13 cellular contexts compared by ENCODE assay signal in genomic region chr6:75579951-75580350, GRCh38. TPM values are rescaled to one million over a fixed set of nuclear protein-coding genes. Genes with fewer than 3 reads are reported as not detected.
A peak's percentile ranks its signal among the peaks of the same experiment; 100 is the strongest.
DNase-seq lines count a peak whose midpoint lies in the region; ATAC-seq lines count a peak whose summit lies in the region.
"Had no signal": no experiment of that assay in that cellular context is flagged by ENCODE, and none has a peak within 500 bp of the region (broad histone marks: within the 10 kb centered on the region; RNA-seq: fewer than 3 reads in every experiment).

No MANE protein-coding gene starts in this region.

- no peak overlapping the region for H2BK5ac ChIP-seq in mesendoderm (ENCODE audit: low read length)

- no peak overlapping the region for H3K4me2 ChIP-seq in mesendoderm (ENCODE audit: low read length)

- no peak overlapping the region for H4K5ac ChIP-seq in mesendoderm (ENCODE audit: low read length)

- H3K36me3 Mint-ChIP-seq in activated T-cell treated with anti-CD3 and anti-CD28 coated beads, Interleukin-2, amount 50 U/mL, for 24 hours (ENCODE audit: low read depth), result no peaks in the 10 kb centered on the region
- peaks cover 2 to 4% of the 10 kb centered on the region in 2 donors for H3K36me3 Mint-ChIP-seq in stimulated activated naive B cell treated with anti-CD40 and anti-IgM and Interleukin-4, amounts not matched to agents 10 μg/mL and 1 μg/mL and 100 μg/mL, for 72 hours

- peaks cover 12% of the 10 kb centered on the region for H3K27me3 Mint-ChIP-seq in activated T-cell treated with anti-CD3 and anti-CD28 coated beads, Interleukin-2, amount 50 U/mL, for 24 hours
- H3K27me3 Mint-ChIP-seq in stimulated activated naive B cell treated with anti-CD40 and anti-IgM and Interleukin-4, amounts not matched to agents 10 μg/mL and 1 μg/mL and 100 μg/mL, for 72 hours, result peaks cover 17 to 18% of the 10 kb centered on the region in 2 donors

- no peak overlapping the region for H4K8ac ChIP-seq in mesendoderm (ENCODE audit: low read depth, low read length)

- no peak overlapping the region for H3K23ac ChIP-seq in mesendoderm (ENCODE audit: low read length)

- H3K4me1 Mint-ChIP-seq in activated T-cell treated with anti-CD3 and anti-CD28 coated beads, Interleukin-2, amount 50 U/mL, for 24 hours (ENCODE audit: low read depth), result peaks cover 14% of the 10 kb centered on the region
- peaks cover 5 to 8% of the 10 kb centered on the region in 2 donors for H3K4me1 Mint-ChIP-seq in stimulated activated naive B cell treated with anti-CD40 and anti-IgM and Interleukin-4, amounts not matched to agents 10 μg/mL and 1 μg/mL and 100 μg/mL, for 72 hours

- H3K27ac Mint-ChIP-seq in activated T-cell treated with anti-CD3 and anti-CD28 coated beads, Interleukin-2, amount 50 U/mL, for 24 hours, result peak overlapping the region; percentile 50
- H3K27ac Mint-ChIP-seq in stimulated activated naive B cell treated with anti-CD40 and anti-IgM and Interleukin-4, amounts not matched to agents 10 μg/mL and 1 μg/mL and 100 μg/mL, for 72 hours, result no peak overlapping the region
- H3K27ac Mint-ChIP-seq: HFFc6 had no signal

- H3K27me3 ChIP-seq in mesendoderm (ENCODE audit: insufficient read depth, low read length, poor library complexity), result no peaks in the 10 kb centered on the region
- H3K27me3 ChIP-seq: heart left ventricle had no signal

- no peak overlapping the region for H3K27ac ChIP-seq in mesendoderm (ENCODE audit: low read depth, low read length)
- H3K27ac ChIP-seq: heart left ventricle had no signal

- H3K79me2 ChIP-seq in mesendoderm (ENCODE audit: control insufficient read depth, insufficient read depth, low read length), result no peaks in the 10 kb centered on the region

- no peak overlapping the region for H3K4ac ChIP-seq in mesendoderm (ENCODE audit: low read depth, low read length)

- peak; percentile 72 for ATAC-seq in GM21576 (IDR thresholded peaks at IDR 0.05; ENCODE audit: unreplicated experiment)
- ATAC-seq in HG03378 (IDR thresholded peaks at IDR 0.05; ENCODE audit: unreplicated experiment), result peak; percentile 98
- peak; percentile 52 to 81 for ATAC-seq in stimulated activated naive B cell treated with anti-CD40 and anti-IgM and Interleukin-4, amounts not matched to agents 10 μg/mL and 1 μg/mL and 100 μg/mL, for 72 hours (replicated peaks)
- ATAC-seq: heart left ventricle had no signal

- H2BK15ac ChIP-seq in mesendoderm (replicated peaks; ENCODE audit: low read depth), result no peak overlapping the region

- H3K9ac ChIP-seq in mesendoderm (ENCODE audit: low read length), result no peak overlapping the region

- no peak overlapping the region for H2BK120ac ChIP-seq in mesendoderm (ENCODE audit: low read depth, low read length)

- no peaks in the 10 kb centered on the region for H3K9me3 Mint-ChIP-seq in activated T-cell treated with anti-CD3 and anti-CD28 coated beads, Interleukin-2, amount 50 U/mL, for 24 hours
- H3K9me3 Mint-ChIP-seq in stimulated activated naive B cell treated with anti-CD40 and anti-IgM and Interleukin-4, amounts not matched to agents 10 μg/mL and 1 μg/mL and 100 μg/mL, for 72 hours, result peaks cover 3 to 5% of the 10 kb centered on the region in 2 donors

- no peak overlapping the region for H3K18ac ChIP-seq in mesendoderm (ENCODE audit: low read length)

- no peak overlapping the region for H2AK5ac ChIP-seq in mesendoderm (ENCODE audit: low read length)

- no peak for DNase-seq in activated T-cell treated with anti-CD3 and anti-CD28 coated beads, Interleukin-2, amount 50 U/mL, for 24 hours
- DNase-seq in activated T-cell treated with anti-CD3 and anti-CD28 coated beads for 4 hours (no peak), mesendoderm (no peak), NCI-H345 treated with DMSO at 0.1 percent for 48 hours (lab: John Stamatoyannopoulos, UW; ENCODE audit: unreplicated experiment) (no peak)
- DNase-seq in stimulated activated naive B cell treated with anti-CD40 and anti-IgM and Interleukin-4, amounts not matched to agents 10 μg/mL and 1 μg/mL and 100 μg/mL, for 72 hours, result no peak
- no peak for DNase-seq in activated effector memory CD4-positive, alpha-beta T cell treated with anti-CD3 and anti-CD28 coated beads, Interleukin-2, amount 50 U/mL, for 16 hours
- DNase-seq: ACHN, dermis blood vessel endothelial cell, heart left ventricle, HFFc6, T-helper 9 cell had no signal

- no peaks in the 10 kb centered on the region for H3K79me1 ChIP-seq in mesendoderm (ENCODE audit: low read length)

- no peak overlapping the region for H3K4me3 ChIP-seq in mesendoderm (ENCODE audit: low read length)
- H3K4me3 ChIP-seq: heart left ventricle had no signal

- H3K4me1 ChIP-seq in mesendoderm (ENCODE audit: control insufficient read depth, low read depth, low read length), result no peaks in the 10 kb centered on the region
- H3K4me1 ChIP-seq: heart left ventricle had no signal

- WGBS in mesendoderm (ENCODE audit: extremely low coverage, insufficient coverage, low lambda C conversion rate), result no CpG with 5 or more reads among the region's 4 CpGs

- no peak overlapping the region for H3K56ac ChIP-seq in mesendoderm (ENCODE audit: low read length)

- no peaks in the 10 kb centered on the region for H3K36me3 ChIP-seq in mesendoderm (ENCODE audit: control insufficient read depth, insufficient read depth, low read length)
- H3K36me3 ChIP-seq: heart left ventricle had no signal

- no peak overlapping the region for H3K4me3 Mint-ChIP-seq in activated T-cell treated with anti-CD3 and anti-CD28 coated beads, Interleukin-2, amount 50 U/mL, for 24 hours
- no peak overlapping the region for H3K4me3 Mint-ChIP-seq in stimulated activated naive B cell treated with anti-CD40 and anti-IgM and Interleukin-4, amounts not matched to agents 10 μg/mL and 1 μg/mL and 100 μg/mL, for 72 hours
- H3K4me3 Mint-ChIP-seq: HFFc6 had no signal

RNA-seq across cellular contexts. Expression of gene SENP6, which starts 21.7 kb away (rescaled TPM):
- polyA plus RNA-seq in mesendoderm (2013, experiment 1 of 2), result 61.3 TPM
- polyA plus RNA-seq in mesendoderm (2013, experiment 2 of 2), result 60.1 TPM
